In the genomic region with DNA sequence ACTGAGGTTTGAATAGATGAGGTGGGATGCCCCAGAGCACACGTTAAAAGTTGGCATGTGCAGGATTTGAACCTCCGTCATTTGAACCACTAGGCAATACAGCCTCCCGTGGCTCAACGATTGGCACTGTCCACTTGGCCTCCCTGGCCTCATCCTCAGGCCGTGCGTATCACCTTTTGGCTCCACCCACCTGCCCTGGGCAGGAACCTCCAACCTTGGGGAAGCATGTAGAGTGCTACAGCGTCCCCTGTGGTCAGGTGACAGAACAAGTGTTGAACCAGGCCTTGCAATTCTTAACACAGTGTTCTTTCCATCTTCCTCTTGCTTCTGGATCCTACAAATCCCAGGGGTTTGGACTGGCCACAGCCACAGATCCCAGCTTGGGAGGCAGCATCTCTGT, we compare ENCODE assay signal across 1 cellular context.
TF ChIP-seq lines count a peak whose summit lies in the region.

No MANE protein-coding gene starts in this region.

TF ChIP-seq in GM23338, 12 proteins besides CTCF, POLR2A, EP300 and RAD21 (continued from another document):
- TF ChIP-seq, protein P1, sequence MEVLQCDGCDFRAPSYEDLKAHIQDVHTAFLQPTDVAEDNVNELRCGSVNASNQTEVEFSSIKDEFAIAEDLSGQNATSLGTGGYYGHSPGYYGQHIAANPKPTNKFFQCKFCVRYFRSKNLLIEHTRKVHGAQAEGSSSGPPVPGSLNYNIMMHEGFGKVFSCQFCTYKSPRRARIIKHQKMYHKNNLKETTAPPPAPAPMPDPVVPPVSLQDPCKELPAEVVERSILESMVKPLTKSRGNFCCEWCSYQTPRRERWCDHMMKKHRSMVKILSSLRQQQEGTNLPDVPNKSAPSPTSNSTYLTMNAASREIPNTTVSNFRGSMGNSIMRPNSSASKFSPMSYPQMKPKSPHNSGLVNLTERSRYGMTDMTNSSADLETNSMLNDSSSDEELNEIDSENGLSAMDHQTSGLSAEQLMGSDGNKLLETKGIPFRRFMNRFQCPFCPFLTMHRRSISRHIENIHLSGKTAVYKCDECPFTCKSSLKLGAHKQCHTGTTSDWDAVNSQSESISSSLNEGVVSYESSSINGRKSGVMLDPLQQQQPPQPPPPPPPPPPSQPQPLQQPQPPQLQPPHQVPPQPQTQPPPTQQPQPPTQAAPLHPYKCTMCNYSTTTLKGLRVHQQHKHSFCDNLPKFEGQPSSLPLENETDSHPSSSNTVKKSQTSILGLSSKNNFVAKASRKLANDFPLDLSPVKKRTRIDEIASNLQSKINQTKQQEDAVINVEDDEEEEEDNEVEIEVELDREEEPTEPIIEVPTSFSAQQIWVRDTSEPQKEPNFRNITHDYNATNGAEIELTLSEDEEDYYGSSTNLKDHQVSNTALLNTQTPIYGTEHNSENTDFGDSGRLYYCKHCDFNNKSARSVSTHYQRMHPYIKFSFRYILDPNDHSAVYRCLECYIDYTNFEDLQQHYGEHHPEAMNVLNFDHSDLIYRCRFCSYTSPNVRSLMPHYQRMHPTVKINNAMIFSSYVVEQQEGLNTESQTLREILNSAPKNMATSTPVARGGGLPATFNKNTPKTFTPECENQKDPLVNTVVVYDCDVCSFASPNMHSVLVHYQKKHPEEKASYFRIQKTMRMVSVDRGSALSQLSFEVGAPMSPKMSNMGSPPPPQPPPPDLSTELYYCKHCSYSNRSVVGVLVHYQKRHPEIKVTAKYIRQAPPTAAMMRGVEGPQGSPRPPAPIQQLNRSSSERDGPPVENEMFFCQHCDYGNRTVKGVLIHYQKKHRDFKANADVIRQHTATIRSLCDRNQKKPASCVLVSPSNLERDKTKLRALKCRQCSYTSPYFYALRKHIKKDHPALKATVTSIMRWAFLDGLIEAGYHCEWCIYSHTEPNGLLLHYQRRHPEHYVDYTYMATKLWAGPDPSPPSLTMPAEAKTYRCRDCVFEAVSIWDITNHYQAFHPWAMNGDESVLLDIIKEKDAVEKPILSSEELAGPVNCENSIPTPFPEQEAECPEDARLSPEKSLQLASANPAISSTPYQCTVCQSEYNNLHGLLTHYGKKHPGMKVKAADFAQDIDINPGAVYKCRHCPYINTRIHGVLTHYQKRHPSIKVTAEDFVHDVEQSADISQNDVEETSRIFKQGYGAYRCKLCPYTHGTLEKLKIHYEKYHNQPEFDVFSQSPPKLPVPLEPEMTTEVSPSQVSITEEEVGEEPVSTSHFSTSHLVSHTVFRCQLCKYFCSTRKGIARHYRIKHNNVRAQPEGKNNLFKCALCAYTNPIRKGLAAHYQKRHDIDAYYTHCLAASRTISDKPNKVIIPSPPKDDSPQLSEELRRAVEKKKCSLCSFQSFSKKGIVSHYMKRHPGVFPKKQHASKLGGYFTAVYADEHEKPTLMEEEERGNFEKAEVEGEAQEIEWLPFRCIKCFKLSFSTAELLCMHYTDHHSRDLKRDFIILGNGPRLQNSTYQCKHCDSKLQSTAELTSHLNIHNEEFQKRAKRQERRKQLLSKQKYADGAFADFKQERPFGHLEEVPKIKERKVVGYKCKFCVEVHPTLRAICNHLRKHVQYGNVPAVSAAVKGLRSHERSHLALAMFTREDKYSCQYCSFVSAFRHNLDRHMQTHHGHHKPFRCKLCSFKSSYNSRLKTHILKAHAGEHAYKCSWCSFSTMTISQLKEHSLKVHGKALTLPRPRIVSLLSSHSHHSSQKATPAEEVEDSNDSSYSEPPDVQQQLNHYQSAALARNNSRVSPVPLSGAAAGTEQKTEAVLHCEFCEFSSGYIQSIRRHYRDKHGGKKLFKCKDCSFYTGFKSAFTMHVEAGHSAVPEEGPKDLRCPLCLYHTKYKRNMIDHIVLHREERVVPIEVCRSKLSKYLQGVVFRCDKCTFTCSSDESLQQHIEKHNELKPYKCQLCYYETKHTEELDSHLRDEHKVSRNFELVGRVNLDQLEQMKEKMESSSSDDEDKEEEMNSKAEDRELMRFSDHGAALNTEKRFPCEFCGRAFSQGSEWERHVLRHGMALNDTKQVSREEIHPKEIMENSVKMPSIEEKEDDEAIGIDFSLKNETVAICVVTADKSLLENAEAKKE (CRISPR knock-in tag; IDR thresholded peaks at IDR 0.05), result no peak
- TF ChIP-seq EZH2 (IDR thresholded peaks at IDR 0.05; ENCODE audit: low read depth, unreplicated experiment), result no peak
TF ChIP-seq in GM23338: peak in this region for 0.
